ENCODE assay signal across 16 cellular contexts in the genomic region with DNA sequence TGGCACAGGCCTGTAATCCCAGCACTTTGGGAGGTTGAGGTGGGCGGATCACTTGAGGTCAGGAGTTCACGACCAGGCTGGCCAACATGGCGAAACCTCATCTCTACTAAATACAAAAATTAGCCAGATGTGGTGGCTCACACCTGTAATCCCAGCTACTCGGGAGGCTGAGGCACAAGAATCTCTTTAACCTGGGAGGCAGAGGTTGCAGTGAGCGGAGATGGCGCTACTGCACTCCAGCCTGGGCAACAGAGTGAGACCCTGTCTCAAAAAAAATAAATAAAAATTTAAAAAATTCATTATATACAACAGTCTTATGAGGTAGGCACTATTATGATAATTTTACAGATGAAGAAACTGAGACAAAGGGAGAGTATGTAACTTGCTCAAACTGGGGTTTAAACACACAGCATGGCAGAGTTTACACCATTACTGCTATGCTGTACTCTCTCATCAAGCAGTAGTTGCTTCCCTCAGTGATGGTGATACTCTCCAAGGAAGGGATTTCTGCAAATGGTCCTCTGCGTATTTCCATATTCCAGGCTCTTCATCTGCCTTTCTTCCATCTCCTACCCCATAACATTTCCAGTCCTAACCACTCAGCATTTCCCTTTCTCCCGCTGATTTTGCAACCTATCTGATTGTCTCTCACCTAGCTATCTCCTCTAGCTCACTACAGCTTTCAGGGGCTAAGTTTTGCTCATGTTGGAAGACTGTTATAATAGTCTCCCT.
DNase-seq lines count a peak whose midpoint lies in the region; ATAC-seq, FAIRE-seq and TF ChIP-seq lines count a peak whose summit lies in the region.
"Had no signal": no experiment of that assay in that cellular context is flagged by ENCODE, and none has a peak within 500 bp of the region (broad histone marks: within the 10 kb centered on the region; RNA-seq: fewer than 3 reads in every experiment).

No MANE protein-coding gene starts in this region.

- H3K4me1 ChIP-seq in GM12878 (ENCODE audit: control insufficient read depth, insufficient read depth, low read length), result peaks cover 13% of the 10 kb centered on the region

- no peak for TF ChIP-seq RAD21 in GM12878 (IDR thresholded peaks at IDR 0.05; ENCODE audit: insufficient read depth, low read depth, low read length)

- TF ChIP-seq EP300 in GM12878 (IDR thresholded peaks at IDR 0.05; ENCODE audit: borderline replicate concordance in 1 of 2, control insufficient read depth in 1 of 2, low read depth in 2 of 2, low read length in 2 of 2), result no peak

- CTCF ChIA-PET in GM12878 (lab: Yijun Ruan, JAX), result no interaction called here

- H3K4me2 ChIP-seq in GM12878 (ENCODE audit: control insufficient read depth, insufficient read depth), result no peak overlapping the region

- TF ChIP-seq CTCF in HFFc6 (IDR thresholded peaks at IDR 0.05) (no peak), GM12878 (IDR thresholded peaks at IDR 0.05 in 2 of 3, conservative IDR thresholded peaks at IDR 0.05 in 1 of 3; ENCODE audit: control insufficient read depth in 2 of 3, extremely low read depth in 1 of 3, insufficient read depth in 1 of 3, low read depth in 3 of 3, low read length in 3 of 3) (no peak)

- BruUV-seq in GM12878 (replicated peaks; lab: Mats Ljungman, UMichigan), result no TSS peak

- no peak for ATAC-seq in activated T-cell treated with anti-CD3 and anti-CD28 coated beads, Interleukin-2, amount 50 U/mL, for 4 hours
- ATAC-seq in GM12878 (0 out of 3 replicates have a peak, but pooled peaks have one; percentile 3), HG03378 (IDR thresholded peaks at IDR 0.05; ENCODE audit: unreplicated experiment) (no peak)
- ATAC-seq: SK-N-SH treated with all-trans-retinoic acid at 6 μM for 48 hours had no signal

- peaks cover 55% of the 10 kb centered on the region for H3K36me3 Mint-ChIP-seq in activated T-cell treated with anti-CD3 and anti-CD28 coated beads, Interleukin-2, amount 50 U/mL, for 24 hours (ENCODE audit: low read depth)
- peaks cover 18% of the 10 kb centered on the region for H3K36me3 Mint-ChIP-seq in activated T-cell treated with anti-CD3 and anti-CD28 coated beads, Interleukin-2, amount 50 U/mL, for 4 hours (ENCODE audit: insufficient read depth)
- peaks cover 27% of the 10 kb centered on the region for H3K36me3 Mint-ChIP-seq in HFFc6 (ENCODE audit: low read depth)

- peaks cover 43% of the 10 kb centered on the region for H3K9me3 Mint-ChIP-seq in activated T-cell treated with anti-CD3 and anti-CD28 coated beads, Interleukin-2, amount 50 U/mL, for 24 hours
- H3K9me3 Mint-ChIP-seq in activated T-cell treated with anti-CD3 and anti-CD28 coated beads, Interleukin-2, amount 50 U/mL, for 4 hours, result peaks cover 39% of the 10 kb centered on the region
- H3K9me3 Mint-ChIP-seq in HFFc6, result no peaks in the 10 kb centered on the region; the same call in 1 of the 2 replicates

- DNase-seq in activated T-cell treated with anti-CD3 and anti-CD28 coated beads, Interleukin-2, amount 50 U/mL, for 24 hours, result no peak
- no peak for DNase-seq in activated T-cell treated with anti-CD3 and anti-CD28 coated beads, Interleukin-2, amount 50 U/mL, for 4 hours
- DNase-seq in HFFc6, result no peak
- no peak for DNase-seq in GM12878 (ENCODE audit: low read depth, low spot score)
- peak; percentile 5 for DNase-seq in superior temporal gyrus (ENCODE audit: extremely low spot score)
- DNase-seq in stimulated activated CD4-positive, alpha-beta T cell treated with anti-CD3 and anti-CD28 coated beads, Interleukin-12 subunit alpha, Interleukin-12 subunit beta, amount 100 ng/mL, for 4 hours, result no peak
- no peak for DNase-seq in GOT3 (lab: John Stamatoyannopoulos, UW)
- DNase-seq: HCEC 1CT, KBM-7, NCI-H1092 treated with DMSO at 0.1 percent for 48 hours, NCI-H1694, NCI-H510A treated with DMSO at 0.1 percent for 48 hours, SHP77 treated with DMSO at 0.1 percent for 48 hours had no signal

- RAD21 ChIA-PET in GM12878 (lab: Charles Lee; ENCODE audit: unreplicated experiment), result no interaction called here

- SMC1A ChIA-PET in GM12878 (lab: Charles Lee; ENCODE audit: uncharacterized antibody, unreplicated experiment), result no interaction called here

- intact Hi-C loops in GM12878 (cut with micrococcal nuclease; ENCODE audit: unreplicated experiment), result no loop called here

- H3K27ac ChIP-seq in GM12878 (ENCODE audit: control insufficient read depth, insufficient read depth), result no peak overlapping the region
- H3K27ac ChIP-seq: C4-2B had no signal

- no peaks in the 10 kb centered on the region for H4K20me1 ChIP-seq in GM12878 (ENCODE audit: control insufficient read depth, insufficient read depth)

- no peaks in the 10 kb centered on the region for H3K27me3 Mint-ChIP-seq in activated T-cell treated with anti-CD3 and anti-CD28 coated beads, Interleukin-2, amount 50 U/mL, for 24 hours
- no peaks in the 10 kb centered on the region for H3K27me3 Mint-ChIP-seq in activated T-cell treated with anti-CD3 and anti-CD28 coated beads, Interleukin-2, amount 50 U/mL, for 4 hours (ENCODE audit: low read depth)
- peaks cover 33% of the 10 kb centered on the region for H3K27me3 Mint-ChIP-seq in HFFc6 (ENCODE audit: insufficient read depth)

- no peak for FAIRE-seq in GM12878 (lab: Jason Lieb, UNC)

- H3K27me3 ChIP-seq in GM12878 (replicated peaks in 1 of 2; ENCODE audit: control insufficient read depth in 2 of 2, insufficient read depth in 2 of 2, low read length in 1 of 2), result no peaks in the 10 kb centered on the region

- 0 out of 2 replicates have a peak, but pooled peaks have one; percentile 5 for TF ChIP-seq POLR2A in GM12878 (IDR thresholded peaks at IDR 0.05; ENCODE audit: low read depth, low read length)

- peaks cover 57% of the 10 kb centered on the region for H3K4me1 Mint-ChIP-seq in activated T-cell treated with anti-CD3 and anti-CD28 coated beads, Interleukin-2, amount 50 U/mL, for 24 hours (ENCODE audit: low read depth)
- peaks cover 34% of the 10 kb centered on the region for H3K4me1 Mint-ChIP-seq in activated T-cell treated with anti-CD3 and anti-CD28 coated beads, Interleukin-2, amount 50 U/mL, for 4 hours (ENCODE audit: low read depth)
- H3K4me1 Mint-ChIP-seq in HFFc6 (ENCODE audit: low read depth), result peaks cover 61% of the 10 kb centered on the region

- in situ Hi-C loops in GM12878 (cut with MboI), result no loop called here

- H3K36me3 ChIP-seq in GM12878 (ENCODE audit: control insufficient read depth in 2 of 2, insufficient read depth in 2 of 2, low read length in 1 of 2), result peaks cover 1 to 10% of the 10 kb centered on the region in 2 experiments

- peaks cover 4% of the 10 kb centered on the region; the same call in 2 of the 3 replicates for H3K9me3 ChIP-seq in GM12878 (replicated peaks; ENCODE audit: control insufficient read depth, insufficient read depth, low read length)

- WGBS in GM12878 (ENCODE audit: insufficient coverage, insufficient replicate concordance, low lambda C conversion rate, missing lambda C conversion rate), result 97% methylated on average over 8 of the region's 8 CpGs

- POLR2A ChIA-PET in GM12878 (lab: Charles Lee), result interaction anchor here (1.1 kb wide), 1 partner anchor 25 kb away, joined by 3 read pairs; no protein-coding TSS in a partner anchor

- no peak overlapping the region for H3K4me3 ChIP-seq in GM12878

- peak overlapping the region; percentile 98 for H3K27ac Mint-ChIP-seq in activated T-cell treated with anti-CD3 and anti-CD28 coated beads, Interleukin-2, amount 50 U/mL, for 24 hours
- no peak overlapping the region for H3K27ac Mint-ChIP-seq in HFFc6

- no peak overlapping the region for H3K9ac ChIP-seq in GM12878 (ENCODE audit: control insufficient read depth, insufficient read depth, low read length)

- no peak overlapping the region for H3K4me3 Mint-ChIP-seq in activated T-cell treated with anti-CD3 and anti-CD28 coated beads, Interleukin-2, amount 50 U/mL, for 24 hours
- no peak overlapping the region for H3K4me3 Mint-ChIP-seq in activated T-cell treated with anti-CD3 and anti-CD28 coated beads, Interleukin-2, amount 50 U/mL, for 4 hours
- peak overlapping the region; percentile 27; the same call in 1 of the 2 replicates for H3K4me3 Mint-ChIP-seq in HFFc6

- no peak overlapping the region for H2AFZ ChIP-seq in GM12878 (ENCODE audit: control insufficient read depth, low read depth, low read length)

- no peaks in the 10 kb centered on the region for H3K79me2 ChIP-seq in GM12878 (ENCODE audit: control insufficient read depth, insufficient read depth, low read length)

TF ChIP-seq in GM12878, 131 proteins besides CTCF, POLR2A, EP300 and RAD21:
- TF ChIP-seq POLR2AphosphoS2 (IDR thresholded peaks at IDR 0.05; ENCODE audit: low read depth, low read length) (peak; percentile 76; the same call in 1 of the 2 replicates), LARP7 (IDR thresholded peaks at IDR 0.05) (no peak), POLR2AphosphoS5 (IDR thresholded peaks at IDR 0.05; ENCODE audit: low read length) (peak; percentile 51; the same call in 1 of the 2 replicates)
TF ChIP-seq in GM12878: peak in this region for 2.
